In genomic region chr2:171323971-171324528, GRCh38 we compare ENCODE assay signal across 24 cellular contexts.
A peak's percentile ranks its signal among the peaks of the same experiment; 100 is the strongest.
DNase-seq lines count a peak whose midpoint lies in the region; ATAC-seq, FAIRE-seq and TF ChIP-seq lines count a peak whose summit lies in the region.
"Had no signal": no experiment of that assay in that cellular context is flagged by ENCODE, and none has a peak within 500 bp of the region (broad histone marks: within the 10 kb centered on the region; RNA-seq: fewer than 3 reads in every experiment).

No MANE protein-coding gene starts in this region.

- H3K9me3 ChIP-seq in CD4-positive, alpha-beta T cell (ENCODE audit: control insufficient read depth, low read length): no peaks in the 10 kb centered on the region
- H3K9me3 ChIP-seq: heart right ventricle, MG63, SJSA1, thoracic aorta had no signal

- no peaks in the 10 kb centered on the region for H3K27me3 ChIP-seq in CD4-positive, alpha-beta T cell (ENCODE audit: control insufficient read depth, insufficient read depth, low read length)
- H3K27me3 ChIP-seq in HL-60 (ENCODE audit: insufficient read depth, poor library complexity, severe bottlenecking): no peaks in the 10 kb centered on the region
- H3K27me3 ChIP-seq: heart right ventricle, MG63, SJSA1 had no signal

- no peaks in the 10 kb centered on the region for H3K9me3 Mint-ChIP-seq in CD4-positive, alpha-beta T cell
- no peaks in the 10 kb centered on the region for H3K9me3 Mint-ChIP-seq in activated T-helper 1 cell treated with anti-CD3 and anti-CD28 coated beads, Interleukin-12 subunit alpha, Interleukin-12 subunit beta, Interleukin-2, Interleukin-4 antibody, amounts not matched to agents 30 ng/mL and 10 ng/mL and 1 ng/mL, durations not matched to agents 14 hours and 24 hours and 36 hours
- H3K9me3 Mint-ChIP-seq: activated CD8-positive, alpha-beta T cell treated with anti-CD3 and anti-CD28 coated beads for 36 hours; effector memory CD8-positive, alpha-beta T cell; nephron progenitor cell had no signal

- no peak for TF ChIP-seq CTCF in CD4-positive, alpha-beta T cell (IDR thresholded peaks at IDR 0.05)
- no peak for TF ChIP-seq CTCF in HL-60 (IDR thresholded peaks at IDR 0.05; ENCODE audit: insufficient read depth, low read length)

- TF ChIP-seq POLR2A in GM12891 (IDR thresholded peaks at IDR 0.05; ENCODE audit: low read depth, low read length): peak; percentile 17; the same call in 1 of the 2 replicates

- peaks cover 63% of the 10 kb centered on the region for H3K4me1 Mint-ChIP-seq in CD4-positive, alpha-beta T cell (ENCODE audit: low read depth)
- H3K4me1 Mint-ChIP-seq in activated T-helper 1 cell treated with anti-CD3 and anti-CD28 coated beads, Interleukin-12 subunit alpha, Interleukin-12 subunit beta, Interleukin-2, Interleukin-4 antibody, amounts not matched to agents 30 ng/mL and 10 ng/mL and 1 ng/mL, durations not matched to agents 14 hours and 24 hours and 36 hours (ENCODE audit: low read depth): peaks cover 68% of the 10 kb centered on the region

- H3K27ac Mint-ChIP-seq in CD4-positive, alpha-beta T cell: peak overlapping the region; percentile 72
- H3K27ac Mint-ChIP-seq in activated T-helper 1 cell treated with anti-CD3 and anti-CD28 coated beads, Interleukin-12 subunit alpha, Interleukin-12 subunit beta, Interleukin-2, Interleukin-4 antibody, amounts not matched to agents 30 ng/mL and 10 ng/mL and 1 ng/mL, durations not matched to agents 14 hours and 24 hours and 36 hours: peak overlapping the region; percentile 64
- H3K27ac Mint-ChIP-seq: activated CD8-positive, alpha-beta T cell treated with anti-CD3 and anti-CD28 coated beads for 36 hours; nephron progenitor cell had no signal

- POLR2A ChIA-PET in CD4-positive, alpha-beta T cell (lab: Charles Lee): interaction anchor here (1.2 kb wide), 1 partner anchor 110 kb away, joined by 3 read pairs; the partner anchor contains the start of gene METTL8

- H3K4me3 ChIP-seq in HL-60 (replicated peaks; ENCODE audit: insufficient read depth, low read length): no peak overlapping the region
- H3K4me3 ChIP-seq: heart right ventricle, MG63, PC-9, SJSA1, thoracic aorta had no signal

- peak; percentile 85 for FAIRE-seq in GM12891 (lab: Jason Lieb, UNC)
- FAIRE-seq: TTC549 had no signal

- peaks cover 9% of the 10 kb centered on the region for H3K36me3 Mint-ChIP-seq in CD4-positive, alpha-beta T cell (ENCODE audit: low read depth)
- H3K36me3 Mint-ChIP-seq in activated T-helper 1 cell treated with anti-CD3 and anti-CD28 coated beads, Interleukin-12 subunit alpha, Interleukin-12 subunit beta, Interleukin-2, Interleukin-4 antibody, amounts not matched to agents 30 ng/mL and 10 ng/mL and 1 ng/mL, durations not matched to agents 14 hours and 24 hours and 36 hours (ENCODE audit: low read depth): peaks cover 31% of the 10 kb centered on the region

- no peak overlapping the region for H3K27ac ChIP-seq in CD4-positive, alpha-beta T cell (ENCODE audit: low read depth, low read length)
- peak overlapping the region; percentile 55 for H3K27ac ChIP-seq in HL-60 (replicated peaks)
- H3K27ac ChIP-seq: heart right ventricle, PC-9, SJSA1, thoracic aorta had no signal

- DNase-seq in CD4-positive, alpha-beta T cell: no peak
- no peak for DNase-seq in GM12891 (ENCODE audit: insufficient read length, low spot score)
- DNase-seq in HL-60 (ENCODE audit: low read depth in 1 of 2, low spot score in 1 of 2): no peak
- no peak for DNase-seq in activated T-helper 1 cell treated with anti-CD3 and anti-CD28 coated beads, Interleukin-12 subunit alpha, Interleukin-12 subunit beta, Interleukin-2, Interleukin-4 antibody, amounts not matched to agents 30 ng/mL and 10 ng/mL and 1 ng/mL, durations not matched to agents 14 hours and 24 hours and 36 hours (ENCODE audit: low spot score)
- DNase-seq in NCI-H526 treated with DMSO at 0.1 percent for 48 hours (lab: John Stamatoyannopoulos, UW): no peak
- DNase-seq: activated CD8-positive, alpha-beta T cell treated with anti-CD3 and anti-CD28 coated beads for 36 hours; activated gamma-delta T cell; aorta; cerebellar nuclear complex; DMS 273 treated with DMSO at 0.1 percent for 48 hours; effector memory CD8-positive, alpha-beta T cell; heart right ventricle; mammary epithelial cell; MG63; NCI-H187 treated with DMSO at 0.1 percent for 48 hours; NCI-H510A treated with DMSO at 0.1 percent for 48 hours; nephron progenitor cell; PC-9 had no signal

- H3K27me3 Mint-ChIP-seq in CD4-positive, alpha-beta T cell: no peaks in the 10 kb centered on the region
- H3K27me3 Mint-ChIP-seq in activated T-helper 1 cell treated with anti-CD3 and anti-CD28 coated beads, Interleukin-12 subunit alpha, Interleukin-12 subunit beta, Interleukin-2, Interleukin-4 antibody, amounts not matched to agents 30 ng/mL and 10 ng/mL and 1 ng/mL, durations not matched to agents 14 hours and 24 hours and 36 hours (ENCODE audit: insufficient read depth): no peaks in the 10 kb centered on the region
- H3K27me3 Mint-ChIP-seq: activated CD8-positive, alpha-beta T cell treated with anti-CD3 and anti-CD28 coated beads for 36 hours; effector memory CD8-positive, alpha-beta T cell had no signal

- intact Hi-C loops in CD4-positive, alpha-beta T cell (cut with DNase I, micrococcal nuclease): loop anchor here (10.0 kb wide), 3 partner anchors 91 to 349 kb away; partner anchors contain the start of gene TLK1 (in 1 of the 2)
- intact Hi-C loops in activated T-helper 1 cell treated with anti-CD3 and anti-CD28 coated beads, Interleukin-12 subunit alpha, Interleukin-12 subunit beta, Interleukin-2, Interleukin-4 antibody, amounts not matched to agents 30 ng/mL and 10 ng/mL and 1 ng/mL, durations not matched to agents 14 hours and 24 hours and 36 hours (cut with micrococcal nuclease): no loop called here

- ATAC-seq in CD4-positive, alpha-beta T cell (ENCODE audit: poor library complexity): no peak
- ATAC-seq in GM21786 (IDR thresholded peaks at IDR 0.05; ENCODE audit: unreplicated experiment) (no peak), GM21528 (IDR thresholded peaks at IDR 0.05; ENCODE audit: low FRiP score, unreplicated experiment) (no peak)
- ATAC-seq: activated CD8-positive, alpha-beta T cell treated with anti-CD3 and anti-CD28 coated beads for 36 hours; effector memory CD8-positive, alpha-beta T cell; HCT116; heart right ventricle had no signal

- CTCF ChIA-PET in CD4-positive, alpha-beta T cell (lab: Charles Lee): no interaction called here

- H3K4me3 Mint-ChIP-seq in CD4-positive, alpha-beta T cell: peak overlapping the region; percentile 61
- peak overlapping the region; percentile 35 for H3K4me3 Mint-ChIP-seq in activated T-helper 1 cell treated with anti-CD3 and anti-CD28 coated beads, Interleukin-12 subunit alpha, Interleukin-12 subunit beta, Interleukin-2, Interleukin-4 antibody, amounts not matched to agents 30 ng/mL and 10 ng/mL and 1 ng/mL, durations not matched to agents 14 hours and 24 hours and 36 hours
- H3K4me3 Mint-ChIP-seq: activated CD8-positive, alpha-beta T cell treated with anti-CD3 and anti-CD28 coated beads for 36 hours; effector memory CD8-positive, alpha-beta T cell; nephron progenitor cell had no signal

TF ChIP-seq in GM12891, 5 proteins besides CTCF, POLR2A, EP300 and RAD21:
- TF ChIP-seq TAF1 (IDR thresholded peaks at IDR 0.05; ENCODE audit: low read depth, low read length): peak; percentile 29; the same call in 1 of the 2 replicates
- no peak; the same call in 1 of the 2 replicates for TF ChIP-seq POLR2AphosphoS5 (IDR thresholded peaks at IDR 0.05; ENCODE audit: low read depth, low read length)
TF ChIP-seq in GM12891: peak in this region for 1.
